In genomic region chr3:189822726-189823125, GRCh38 we compare ENCODE assay signal across 19 cellular contexts.
DNase-seq lines count a peak whose midpoint lies in the region; ATAC-seq, FAIRE-seq and TF ChIP-seq lines count a peak whose summit lies in the region.
"Had no signal": no experiment of that assay in that cellular context is flagged by ENCODE, and none has a peak within 500 bp of the region (broad histone marks: within the 10 kb centered on the region; RNA-seq: fewer than 3 reads in every experiment).

No MANE protein-coding gene starts in this region.

- TF ChIP-seq CTCF in GM23338 (conservative IDR thresholded peaks at IDR 0.05; ENCODE audit: low read depth in 2 of 2) (peak; percentile 22 to 42), PC-3 (conservative IDR thresholded peaks at IDR 0.05; ENCODE audit: low read depth, low read length) (peak; percentile 21; the same call in 1 of the 2 replicates), epithelial cell of esophagus (IDR thresholded peaks at IDR 0.05; ENCODE audit: insufficient read depth, low read depth, low read length, missing control alignments) (peak; percentile 20), pancreas (IDR thresholded peaks at IDR 0.05) (no peak)

- no peak overlapping the region for H3K27ac Mint-ChIP-seq in GM23338
- H3K27ac Mint-ChIP-seq: activated CD4-positive, alpha-beta T cell treated with anti-CD3 and anti-CD28 coated beads, Interleukin-2, amount 10 ng/mL, durations not matched to agents 7 days and 5 days; activated naive CD4-positive, alpha-beta T cell treated with anti-CD3 and anti-CD28 coated beads, Interleukin-2, amount 50 U/mL, for 24 hours; CD14-positive monocyte; HFFc6; memory B cell had no signal

- H3K27me3 Mint-ChIP-seq in GM23338 (ENCODE audit: insufficient read depth, low read depth, poor library complexity), result peaks cover 6% of the 10 kb centered on the region
- H3K27me3 Mint-ChIP-seq: activated CD4-positive, alpha-beta T cell treated with anti-CD3 and anti-CD28 coated beads, Interleukin-2, amount 10 ng/mL, durations not matched to agents 7 days and 5 days; activated naive CD4-positive, alpha-beta T cell treated with anti-CD3 and anti-CD28 coated beads, Interleukin-2, amount 50 U/mL, for 24 hours; memory B cell had no signal

- no peaks in the 10 kb centered on the region for H3K79me2 ChIP-seq in GM23338 (replicated peaks; ENCODE audit: insufficient read depth)
- H3K79me2 ChIP-seq in PC-3 (ENCODE audit: low read length), result no peaks in the 10 kb centered on the region

- POLR2A ChIA-PET in PC-3 (lab: Charles Lee; ENCODE audit: unreplicated experiment), result no interaction called here

- FAIRE-seq in pancreas (lab: Jason Lieb, UNC), result no peak
- FAIRE-seq: GM12891 had no signal

- no peaks in the 10 kb centered on the region for H3K9me2 ChIP-seq in GM23338 (ENCODE audit: insufficient read depth)
- no peaks in the 10 kb centered on the region for H3K9me2 ChIP-seq in PC-3 (replicated peaks; ENCODE audit: low read length)

- BruUV-seq in PC-3 (replicated peaks; lab: Mats Ljungman, UMichigan), result no TSS peak

- H3K4me2 ChIP-seq in GM23338 (no peak overlapping the region), PC-3 (ENCODE audit: low read length) (no peak overlapping the region)

- no peaks in the 10 kb centered on the region for H3K27me3 ChIP-seq in GM23338 (ENCODE audit: insufficient read depth)
- H3K27me3 ChIP-seq in PC-3 (ENCODE audit: low read length), result no peaks in the 10 kb centered on the region
- H3K27me3 ChIP-seq in pancreas, result no peaks in the 10 kb centered on the region
- H3K27me3 ChIP-seq: sigmoid colon had no signal

- peak; percentile 74 for ATAC-seq in GM23338
- ATAC-seq in PC-3, result no peak
- ATAC-seq in pancreas, result no peak

- H4K20me1 ChIP-seq in GM23338 (replicated peaks; ENCODE audit: insufficient read depth) (no peaks in the 10 kb centered on the region), PC-3 (ENCODE audit: low read length) (no peaks in the 10 kb centered on the region)

- H3K36me3 Mint-ChIP-seq in GM23338 (ENCODE audit: low read depth), result no peaks in the 10 kb centered on the region
- H3K36me3 Mint-ChIP-seq: activated naive CD4-positive, alpha-beta T cell treated with anti-CD3 and anti-CD28 coated beads, Interleukin-2, amount 50 U/mL, for 24 hours; CD14-positive monocyte; memory B cell had no signal

- no peak overlapping the region for H3K4me3 Mint-ChIP-seq in GM23338
- H3K4me3 Mint-ChIP-seq: activated CD4-positive, alpha-beta T cell treated with anti-CD3 and anti-CD28 coated beads, Interleukin-2, amount 10 ng/mL, durations not matched to agents 7 days and 5 days; activated naive CD4-positive, alpha-beta T cell treated with anti-CD3 and anti-CD28 coated beads, Interleukin-2, amount 50 U/mL, for 24 hours; CD14-positive monocyte; HFFc6; memory B cell had no signal

- H3K4me3 ChIP-seq in GM23338 (no peak overlapping the region), PC-3 (ENCODE audit: low read length) (no peak overlapping the region), epithelial cell of esophagus (ENCODE audit: low read length) (no peak overlapping the region), skin epidermis (no peak overlapping the region), pancreas (no peak overlapping the region)
- H3K4me3 ChIP-seq: sigmoid colon had no signal

- no peaks in the 10 kb centered on the region for H3K9me3 Mint-ChIP-seq in GM23338
- H3K9me3 Mint-ChIP-seq: activated CD4-positive, alpha-beta T cell treated with anti-CD3 and anti-CD28 coated beads, Interleukin-2, amount 10 ng/mL, durations not matched to agents 7 days and 5 days; activated naive CD4-positive, alpha-beta T cell treated with anti-CD3 and anti-CD28 coated beads, Interleukin-2, amount 50 U/mL, for 24 hours; HFFc6; memory B cell had no signal

- no peak overlapping the region for H3K27ac ChIP-seq in GM23338 (ENCODE audit: low read depth)
- H3K27ac ChIP-seq in PC-3 (ENCODE audit: low read length), result no peak overlapping the region
- H3K27ac ChIP-seq in skin epidermis, result peak overlapping the region in 13 of 21 experiments; percentile 5 to 85 (median 57)
- H3K27ac ChIP-seq in pancreas, result no peak overlapping the region
- H3K27ac ChIP-seq: sigmoid colon had no signal

- H3K36me3 ChIP-seq in GM23338 (ENCODE audit: insufficient read depth), result no peaks in the 10 kb centered on the region
- no peaks in the 10 kb centered on the region for H3K36me3 ChIP-seq in PC-3 (ENCODE audit: low read depth, low read length)
- no peaks in the 10 kb centered on the region for H3K36me3 ChIP-seq in pancreas
- H3K36me3 ChIP-seq: sigmoid colon had no signal

- H3K4me1 Mint-ChIP-seq in GM23338, result peaks cover 25% of the 10 kb centered on the region; the same call in 2 of the 3 replicates
- H3K4me1 Mint-ChIP-seq: activated CD4-positive, alpha-beta T cell treated with anti-CD3 and anti-CD28 coated beads, Interleukin-2, amount 10 ng/mL, durations not matched to agents 7 days and 5 days; activated naive CD4-positive, alpha-beta T cell treated with anti-CD3 and anti-CD28 coated beads, Interleukin-2, amount 50 U/mL, for 24 hours; CD14-positive monocyte; memory B cell had no signal

- H3K9ac ChIP-seq in PC-3 (ENCODE audit: low read length), result no peak overlapping the region

- DNase-seq in GM23338 (ENCODE audit: low spot score) (peak; percentile 28), PC-3 (no peak), epithelial cell of esophagus (ENCODE audit: low read depth) (no peak), pancreas (no peak), AML-193 (lab: John Stamatoyannopoulos, UW) (no peak)
- no peak for DNase-seq in activated CD4-positive, CD25-positive, alpha-beta regulatory T cell treated with anti-CD3 and anti-CD28 coated beads, Interleukin-2, amount 50 U/mL, for 72 hours
- DNase-seq: activated CD4-positive, alpha-beta T cell treated with anti-CD3 and anti-CD28 coated beads, Interleukin-2, amount 10 ng/mL, durations not matched to agents 7 days and 5 days; activated T-cell treated with anti-CD3 and anti-CD28 coated beads for 4 hours; DMS79; HFFc6; KG1; NCI-H1417 treated with DMSO at 0.1 percent for 48 hours; sigmoid colon; stimulated activated CD4-positive, alpha-beta T cell treated with anti-CD3 and anti-CD28 coated beads, Interleukin-2, amount 100 ng/mL, for 48 hours had no signal

- intact Hi-C loops in PC-3 (cut with micrococcal nuclease) (loop anchor here (5.0 kb wide), 2 partner anchors 425 to 550 kb away; no protein-coding TSS in a partner anchor), pancreas (cut with DNase I) (no loop called here)

- peaks cover 21% of the 10 kb centered on the region for H3K4me1 ChIP-seq in GM23338 (ENCODE audit: insufficient read depth)
- H3K4me1 ChIP-seq in PC-3 (ENCODE audit: insufficient read depth, low read length), result peaks cover 39% of the 10 kb centered on the region
- no peaks in the 10 kb centered on the region for H3K4me1 ChIP-seq in pancreas
- H3K4me1 ChIP-seq: sigmoid colon had no signal

- no peaks in the 10 kb centered on the region for H3F3A ChIP-seq in GM23338 (replicated peaks; ENCODE audit: low read depth)
- peaks cover 5% of the 10 kb centered on the region for H3F3A ChIP-seq in PC-3 (ENCODE audit: low read length, unreplicated experiment)

- WGBS in pancreas, 2 donors, result 56 to 66% methylated on average over 3 of the region's 3 CpGs

- CTCF ChIA-PET in PC-3 (lab: Charles Lee), result no interaction called here

- H2AFZ ChIP-seq in GM23338 (no peak overlapping the region), PC-3 (ENCODE audit: low read length) (no peak overlapping the region)

- H3K9me3 ChIP-seq in PC-3 (ENCODE audit: low read length) (no peaks in the 10 kb centered on the region), pancreas (no peaks in the 10 kb centered on the region)
- H3K9me3 ChIP-seq: sigmoid colon had no signal

TF ChIP-seq in GM23338, 12 proteins besides CTCF, POLR2A, EP300 and RAD21 (continues in another document):
- TF ChIP-seq ETS1 (IDR thresholded peaks at IDR 0.05), result no peak
- no peak for TF ChIP-seq ZNF114 (CRISPR knock-in tag; IDR thresholded peaks at IDR 0.05)

Comparison
In these comparisons a context has a peak if more than half of its experiments do, and no peak if none do; other contexts are left out.
1. H3K27ac ChIP-seq: peak in skin epidermis (13 of 21); none in GM23338 (single experiment), PC-3 (single experiment) and pancreas (0 of 4).
2. CTCF ChIP-seq: peak in GM23338 (2 of 2), PC-3 (single experiment) and epithelial cell of esophagus (single experiment); none in pancreas (0 of 4).